Comparison of ENCODE assay signal across 8 cellular contexts in genomic region chr6:166307981-166308768, GRCh38. TPM values are rescaled to one million over a fixed set of nuclear protein-coding genes. Genes with fewer than 3 reads are reported as not detected.
DNase-seq lines count a peak whose midpoint lies in the region; ATAC-seq and TF ChIP-seq lines count a peak whose summit lies in the region.

A gene with protein sequence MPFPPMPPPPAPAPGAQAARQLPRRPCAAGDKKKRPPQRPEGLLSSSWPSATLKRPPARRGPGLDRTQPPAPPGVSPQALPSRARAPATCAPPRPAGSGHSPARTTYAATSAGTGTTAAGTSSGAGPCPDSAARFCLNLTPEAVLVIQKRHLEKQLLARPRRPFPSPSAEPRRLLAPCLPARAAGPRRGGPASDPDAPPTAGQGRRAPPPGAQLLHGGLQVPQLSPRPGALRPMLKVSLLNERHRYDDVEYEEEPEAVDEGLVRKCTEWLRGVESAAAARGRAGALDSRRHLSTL (minus strand): TSS chr6:166308392. CDS start chr6:166308142, 250 bp downstream.

- H3K4me2 ChIP-seq in OCI-LY7 (ENCODE audit: low read length) (peak within 1 kb of the TSS; percentile 70), neural progenitor cell (peak within 1 kb of the TSS; percentile 90)

- H3K27ac ChIP-seq in OCI-LY7 (ENCODE audit: low read depth, low read length, poor library complexity, severe bottlenecking), result no peak within 1 kb of the TSS
- no peak within 1 kb of the TSS for H3K27ac ChIP-seq in neural progenitor cell

- H3K79me2 ChIP-seq in OCI-LY7 (ENCODE audit: insufficient read depth, low read depth, low read length), result no peaks in the 10 kb centered on the region
- H3K79me2 ChIP-seq in neural progenitor cell (ENCODE audit: low read depth), result no peaks in the 10 kb centered on the region

- CTCF ChIA-PET in OCI-LY7 (lab: Charles Lee; ENCODE audit: unreplicated experiment), result no interaction called here

- H3K9me2 ChIP-seq in OCI-LY7 (ENCODE audit: insufficient read depth, low read length), result no peaks in the 10 kb centered on the region

- H3K9me3 Mint-ChIP-seq in neural progenitor cell, result peaks cover 3% of the 10 kb centered on the region

- peaks cover 29% of the 10 kb centered on the region for H3K27me3 Mint-ChIP-seq in neural progenitor cell (ENCODE audit: insufficient read depth, low read depth)

- peak; percentile 75 for DNase-seq in NCI-H748 (lab: John Stamatoyannopoulos, UW; ENCODE audit: unreplicated experiment)
- DNase-seq in NCI-H748 treated with DMSO at 0.1 percent for 48 hours (lab: John Stamatoyannopoulos, UW), result no peak
- DNase-seq in OCI-LY7 (ENCODE audit: low spot score), result peak; percentile 65
- no peak for DNase-seq in epithelial cell of proximal tubule (ENCODE audit: low read depth)
- DNase-seq in neural progenitor cell (ENCODE audit: low spot score), result peak; percentile 55
- no peak for DNase-seq in 8988T

- H3K27ac Mint-ChIP-seq in neural progenitor cell, result peak within 1 kb of the TSS; percentile 37

- H3K4me3 Mint-ChIP-seq in neural progenitor cell, result peak within 1 kb of the TSS; percentile 80

- H3K9ac ChIP-seq in neural progenitor cell, result no peak within 1 kb of the TSS

- ATAC-seq in HG02588 (IDR thresholded peaks at IDR 0.05; ENCODE audit: unreplicated experiment) (peak; percentile 40), HG02763 (IDR thresholded peaks at IDR 0.05; ENCODE audit: unreplicated experiment) (no peak)

- H3K9me3 ChIP-seq in OCI-LY7 (ENCODE audit: low read length) (no peaks in the 10 kb centered on the region), neural progenitor cell (ENCODE audit: low read depth) (no peaks in the 10 kb centered on the region)

- H3K4me3 ChIP-seq in OCI-LY7 (ENCODE audit: low read depth, low read length, poor library complexity, severe bottlenecking) (peak within 1 kb of the TSS; percentile 62), epithelial cell of proximal tubule (ENCODE audit: low read depth, low read length) (peak within 1 kb of the TSS; percentile 37), neural progenitor cell (peak within 1 kb of the TSS; percentile 59)

- peaks cover 25% of the 10 kb centered on the region for H3K4me1 Mint-ChIP-seq in neural progenitor cell

- H3K36me3 ChIP-seq in OCI-LY7 (ENCODE audit: insufficient read depth, low read length) (no peaks in the 10 kb centered on the region), neural progenitor cell (no peaks in the 10 kb centered on the region)

- intact Hi-C loops in OCI-LY7 (cut with micrococcal nuclease; ENCODE audit: unreplicated experiment), result no loop called here

- no TSS peak for BruUV-seq in OCI-LY7 (replicated peaks; lab: Mats Ljungman, UMichigan)

- H3K27me3 ChIP-seq in neural progenitor cell, result peaks cover 86% of the 10 kb centered on the region

- H3K4me1 ChIP-seq in OCI-LY7 (ENCODE audit: insufficient read depth, low read length, poor library complexity, severe bottlenecking) (peaks cover 20% of the 10 kb centered on the region), neural progenitor cell (no peaks in the 10 kb centered on the region)

- no peaks in the 10 kb centered on the region for H3K36me3 Mint-ChIP-seq in neural progenitor cell

- TF ChIP-seq CTCF in OCI-LY7 (conservative IDR thresholded peaks at IDR 0.05; ENCODE audit: low read length), result 0 out of 2 replicates have a peak, but pooled peaks have one; percentile 21
- TF ChIP-seq CTCF in epithelial cell of proximal tubule (conservative IDR thresholded peaks at IDR 0.05; ENCODE audit: low read depth, low read length), result no peak
- TF ChIP-seq CTCF in neural progenitor cell (IDR thresholded peaks at IDR 0.05), result no peak

- H2AFZ ChIP-seq in OCI-LY7 (ENCODE audit: low read length), result peak within 1 kb of the TSS; percentile 72
- H2AFZ ChIP-seq in neural progenitor cell (replicated peaks), result peak within 1 kb of the TSS; percentile 97

- no peaks in the 10 kb centered on the region for H3F3A ChIP-seq in neural progenitor cell (ENCODE audit: low read depth)

- no peaks in the 10 kb centered on the region for H4K20me1 ChIP-seq in OCI-LY7 (ENCODE audit: insufficient read depth, low read length)
- H4K20me1 ChIP-seq in neural progenitor cell (ENCODE audit: low read depth), result no peaks in the 10 kb centered on the region

- POLR2A ChIA-PET in OCI-LY7 (lab: Charles Lee), result interaction anchor here (0.8 kb wide), 1 partner anchor 29 kb away, joined by 3 read pairs; no protein-coding TSS in a partner anchor

RNA-seq across cellular contexts. Expression of the gene that starts here (rescaled TPM):
- 0.26 and 0.38 TPM in 2 replicates for total RNA-seq in OCI-LY7 (2014; rRNA removed; shearing (Covaris generic))
- total RNA-seq in OCI-LY7 (2022) (0.13 TPM in 1 of 2 replicates, not detected in the other), epithelial cell of proximal tubule (0.94 TPM in 1 of 2 replicates, not detected in the other), neural progenitor cell (ENCODE audit: low replicate concordance) (0.13 and 0.40 TPM in 2 replicates)

Comparison
In these comparisons a context has a peak if more than half of its experiments do, and no peak if none do; other contexts are left out.
1. Peak in DNase-seq, H3K4me3 ChIP-seq and H3K4me2 ChIP-seq in OCI-LY7; RNA of the gene not detected or under 1 TPM.
2. Peak in DNase-seq, H3K4me3 ChIP-seq and H3K4me2 ChIP-seq in neural progenitor cell; RNA of the gene not detected or under 1 TPM.